Comparison of ENCODE assay signal across 8 cellular contexts in the genomic region with DNA sequence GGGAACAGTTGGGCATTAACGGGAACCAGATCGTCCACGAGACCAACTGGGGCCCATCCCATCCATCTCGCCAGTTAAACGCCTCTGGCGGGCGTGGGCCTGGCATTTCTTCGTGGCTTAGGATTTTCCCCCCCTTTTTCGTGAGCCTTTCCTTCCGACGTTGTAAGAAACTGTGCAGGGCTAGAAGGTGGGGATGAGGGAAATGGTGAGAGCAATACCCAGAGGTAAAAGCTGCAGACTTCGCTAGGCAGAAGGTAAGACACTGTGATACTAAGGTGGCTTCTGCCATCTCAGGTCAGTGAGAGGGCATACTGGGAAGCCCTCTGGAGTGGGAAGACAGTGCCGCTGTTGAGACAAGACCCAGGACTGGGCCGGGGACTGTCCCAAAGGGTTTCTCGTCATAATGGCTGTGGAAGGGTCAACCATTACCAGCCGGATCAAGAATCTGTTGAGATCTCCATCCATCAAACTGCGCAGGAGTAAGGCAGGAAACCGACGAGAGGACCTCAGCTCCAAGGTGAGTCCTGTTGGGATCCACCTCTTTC. TPM values are rescaled to one million over a fixed set of nuclear protein-coding genes. Genes with fewer than 3 reads are reported as not detected.
A peak's percentile ranks its signal among the peaks of the same experiment; 100 is the strongest.
DNase-seq lines count a peak whose midpoint lies in the region; ATAC-seq and TF ChIP-seq lines count a peak whose summit lies in the region.

No MANE protein-coding gene starts in this region.

- H3K36me3 ChIP-seq in CD8-positive, alpha-beta T cell (ENCODE audit: insufficient read depth, low read length), result no peaks in the 10 kb centered on the region
- H3K36me3 ChIP-seq in KOPT-K1 (ENCODE audit: insufficient read depth, low read length) (peaks cover 5% of the 10 kb centered on the region), lung (ENCODE audit: control insufficient read depth in 2 of 2, insufficient read depth in 2 of 2, low read length in 2 of 2) (no peaks in the 10 kb centered on the region)

- peak overlapping the region; percentile 45 for H3K27ac ChIP-seq in CD8-positive, alpha-beta T cell (ENCODE audit: low read depth, low read length)
- H3K27ac ChIP-seq in KOPT-K1 (ENCODE audit: low read depth, low read length, poor library complexity, severe bottlenecking) (peak overlapping the region; percentile 76), lung (ENCODE audit: low read depth in 1 of 2, low read length in 1 of 2) (peak overlapping the region; percentile 68 to 78)

- no peaks in the 10 kb centered on the region for H3K9me3 ChIP-seq in CD8-positive, alpha-beta T cell (ENCODE audit: low read length)
- H3K9me3 ChIP-seq in KOPT-K1 (ENCODE audit: insufficient read depth, low read length, poor library complexity, severe bottlenecking) (no peaks in the 10 kb centered on the region), lung (ENCODE audit: control insufficient read depth in 2 of 2, insufficient read depth in 1 of 2, low read length in 1 of 2) (no peaks in the 10 kb centered on the region)

- H3K27ac Mint-ChIP-seq in CD8-positive, alpha-beta T cell, result peak overlapping the region; percentile 95
- peak overlapping the region; percentile 85 for H3K27ac Mint-ChIP-seq in MCF 10A (ENCODE audit: low read depth, unreplicated experiment)
- peak overlapping the region; percentile 85 for H3K27ac Mint-ChIP-seq in type B pancreatic cell

- WGBS in lung, 2 donors, result 8 to 16% methylated on average over 19 of the region's 19 CpGs

- ATAC-seq in CD8-positive, alpha-beta T cell, result no peak
- no peak for ATAC-seq in lung (ENCODE audit: insufficient read depth, low FRiP score)

- H3K4me3 ChIP-seq in CD8-positive, alpha-beta T cell (ENCODE audit: low read depth, low read length), result peak overlapping the region; percentile 70
- H3K4me3 ChIP-seq in lung, result peak overlapping the region; percentile 85

- no peaks in the 10 kb centered on the region for H3K27me3 ChIP-seq in CD8-positive, alpha-beta T cell (ENCODE audit: insufficient read depth, low read length)
- no peaks in the 10 kb centered on the region for H3K27me3 ChIP-seq in lung (ENCODE audit: control insufficient read depth, insufficient read depth)

- no peaks in the 10 kb centered on the region for H3K9me3 Mint-ChIP-seq in CD8-positive, alpha-beta T cell
- no peaks in the 10 kb centered on the region for H3K9me3 Mint-ChIP-seq in MCF 10A (ENCODE audit: unreplicated experiment)
- H3K9me3 Mint-ChIP-seq in type B pancreatic cell, result no peaks in the 10 kb centered on the region

- peaks cover 21% of the 10 kb centered on the region for H3K36me3 Mint-ChIP-seq in CD8-positive, alpha-beta T cell
- H3K36me3 Mint-ChIP-seq in MCF 10A (ENCODE audit: insufficient read depth, unreplicated experiment) (peaks cover 15% of the 10 kb centered on the region), type B pancreatic cell (peaks cover 7% of the 10 kb centered on the region)

- peaks cover 65% of the 10 kb centered on the region for H3K4me1 Mint-ChIP-seq in CD8-positive, alpha-beta T cell (ENCODE audit: low read depth)
- H3K4me1 Mint-ChIP-seq in MCF 10A (ENCODE audit: insufficient read depth, unreplicated experiment) (peaks cover 42% of the 10 kb centered on the region), type B pancreatic cell (ENCODE audit: unreplicated experiment) (peaks cover 49% of the 10 kb centered on the region)

- no peaks in the 10 kb centered on the region for H3K27me3 Mint-ChIP-seq in CD8-positive, alpha-beta T cell (ENCODE audit: low read depth)
- H3K27me3 Mint-ChIP-seq in MCF 10A (ENCODE audit: insufficient read depth, unreplicated experiment) (no peaks in the 10 kb centered on the region), type B pancreatic cell (no peaks in the 10 kb centered on the region)

- intact Hi-C loops in CD8-positive, alpha-beta T cell (cut with DNase I, micrococcal nuclease), result loop anchor here (1.0 to 10.0 kb wide), 14 partner anchors 36 to 284 kb away; a partner anchor contains a TSS
- intact Hi-C loops in MCF 10A (cut with micrococcal nuclease), result loop anchor here (1.0 to 5.0 kb wide), 3 partner anchors 31 to 218 kb away; a partner anchor contains a TSS

- peak in 1 of 7 experiments; percentile 16 for DNase-seq in CD8-positive, alpha-beta T cell
- DNase-seq in MCF 10A (ENCODE audit: unreplicated experiment) (no peak), lung (ENCODE audit: low spot score) (no peak), type B pancreatic cell (ENCODE audit: extremely low spot score, unreplicated experiment) (no peak), UCSD-AML1 (lab: John Stamatoyannopoulos, UW; ENCODE audit: unreplicated experiment) (no peak), NCI-H2029 treated with DMSO at 0.1 percent for 48 hours (lab: John Stamatoyannopoulos, UW) (no peak), DMS79 (lab: John Stamatoyannopoulos, UW) (no peak)

- BruUV-seq in MCF 10A (replicated peaks; lab: Mats Ljungman, UMichigan), result TSS peak; percentile 55

- TF ChIP-seq CTCF in CD8-positive, alpha-beta T cell (IDR thresholded peaks at IDR 0.05), result no peak
- no peak for TF ChIP-seq CTCF in MCF 10A (IDR thresholded peaks at IDR 0.05; ENCODE audit: unreplicated experiment)
- no peak for TF ChIP-seq CTCF in lung (IDR thresholded peaks at IDR 0.05; ENCODE audit: control extremely low read depth, extremely low read depth)
- TF ChIP-seq CTCF in type B pancreatic cell (conservative IDR thresholded peaks at IDR 0.05), result no peak

- peak overlapping the region; percentile 95 for H3K4me3 Mint-ChIP-seq in CD8-positive, alpha-beta T cell
- H3K4me3 Mint-ChIP-seq in MCF 10A (ENCODE audit: unreplicated experiment), result peak overlapping the region; percentile 92
- H3K4me3 Mint-ChIP-seq in type B pancreatic cell, result peak overlapping the region; percentile 94

- CTCF ChIA-PET in CD8-positive, alpha-beta T cell (lab: Charles Lee), result interaction anchor here (1.0 to 9.9 kb wide), 20 partner anchors 8 to 214 kb away, joined by 3 to 314 read pairs (median 13); a partner anchor contains a TSS
- CTCF ChIA-PET in MCF 10A (lab: Yijun Ruan, JAX), result interaction anchor here (0.6 to 11.2 kb wide), 12 partner anchors 9 to 363 kb away, joined by 3 to 249 read pairs (median 8); no protein-coding TSS in a partner anchor

- POLR2A ChIA-PET in CD8-positive, alpha-beta T cell (lab: Charles Lee), result interaction anchor here (0.9 to 3.6 kb wide), 15 partner anchors 8 to 498 kb away, joined by 3 to 31 read pairs (median 5); a partner anchor contains a TSS
- POLR2A ChIA-PET in MCF 10A (lab: Yijun Ruan, JAX), result interaction anchor here (0.6 to 19.2 kb wide), 12 partner anchors 17 to 995 kb away, joined by 3 to 486 read pairs (median 4); a partner anchor contains a TSS

- peaks cover 46% of the 10 kb centered on the region for H3K4me1 ChIP-seq in CD8-positive, alpha-beta T cell (ENCODE audit: insufficient read depth, low read length)
- peaks cover 9 to 26% of the 10 kb centered on the region in 2 donors for H3K4me1 ChIP-seq in lung (ENCODE audit: control insufficient read depth in 2 of 2, insufficient read depth in 2 of 2, low read length in 2 of 2)

RNA-seq across cellular contexts. Expression of a gene that starts 0.7 kb away (rescaled TPM):
- total RNA-seq in CD8-positive, alpha-beta T cell, result 10 to 100 TPM; 24.2 to 25.3 TPM
- total RNA-seq in MCF 10A (2022) (33.2 and 35.0 TPM in 2 replicates), lung (10 to 100 TPM; 20.2 to 25.7 TPM), type B pancreatic cell (ENCODE audit: low replicate concordance) (21.1 and 34.8 TPM in 2 replicates)
- 10 to 100 TPM in 1 of 2 donors, 1 to 10 TPM in 1; 7.2 to 12.6 TPM for polyA plus RNA-seq in lung

RNA-seq across cellular contexts. Expression of a gene that starts 52.9 kb away (rescaled TPM):
- total RNA-seq in CD8-positive, alpha-beta T cell, result 10 to 100 TPM; 27.5 to 38.3 TPM
- total RNA-seq in MCF 10A (2022), result 9.2 and 13.3 TPM in 2 replicates
- 10 to 100 TPM; 13.2 to 28.1 TPM for total RNA-seq in lung
- polyA plus RNA-seq in lung, result 10 to 100 TPM; 16.6 to 26.0 TPM
- 29.0 and 51.7 TPM in 2 replicates for total RNA-seq in type B pancreatic cell (ENCODE audit: low replicate concordance)
